In genomic region chr16:57530531-57531252, GRCh38 we compare ENCODE assay signal across 9 cellular contexts. TPM values are rescaled to one million over a fixed set of nuclear protein-coding genes. Genes with fewer than 3 reads are reported as not detected.
DNase-seq lines count a peak whose midpoint lies in the region; ATAC-seq and TF ChIP-seq lines count a peak whose summit lies in the region.
"Had no signal": no experiment of that assay in that cellular context is flagged by ENCODE, and none has a peak within 500 bp of the region (broad histone marks: within the 10 kb centered on the region; RNA-seq: fewer than 3 reads in every experiment).

No MANE protein-coding gene starts in this region.

- H3K4me3 ChIP-seq in DOHH2 (ENCODE audit: low read length) (peak overlapping the region; percentile 24), prostate gland (no peak overlapping the region), foreskin fibroblast (ENCODE audit: low read depth in 1 of 2, low read length in 2 of 2) (no peak overlapping the region)

- DNase-seq in endothelial cell (ENCODE audit: low spot score) (no peak), prostate gland (ENCODE audit: low spot score) (no peak), foreskin fibroblast (no peak), GM19240 (ENCODE audit: insufficient read length, low spot score) (no peak), OCI-M1 (lab: John Stamatoyannopoulos, UW) (no peak)

- peaks cover 8% of the 10 kb centered on the region for H3F3A ChIP-seq in DOHH2 (ENCODE audit: control insufficient read depth, insufficient read depth)

- TF ChIP-seq POLR2A in prostate gland (IDR thresholded peaks at IDR 0.05) = no peak

- H3K4me1 Mint-ChIP-seq in endothelial cell (ENCODE audit: unreplicated experiment) = peaks cover 51% of the 10 kb centered on the region

- ATAC-seq in HG03521 (IDR thresholded peaks at IDR 0.05; ENCODE audit: unreplicated experiment) = no peak

- peaks cover 66% of the 10 kb centered on the region for H3K4me1 ChIP-seq in DOHH2 (ENCODE audit: control insufficient read depth, low read length)
- H3K4me1 ChIP-seq in prostate gland (replicated peaks) = peaks cover 18% of the 10 kb centered on the region

- peak overlapping the region; percentile 68 for H3K4me3 Mint-ChIP-seq in endothelial cell (ENCODE audit: unreplicated experiment)

- H3K36me3 Mint-ChIP-seq in endothelial cell (ENCODE audit: low read depth, unreplicated experiment) = peaks cover 13% of the 10 kb centered on the region

- TF ChIP-seq CTCF in DOHH2 (IDR thresholded peaks at IDR 0.05; ENCODE audit: low read depth, low read length, poor library complexity, severe bottlenecking) = no peak
- no peak for TF ChIP-seq CTCF in endothelial cell (IDR thresholded peaks at IDR 0.05; ENCODE audit: unreplicated experiment)
- no peak for TF ChIP-seq CTCF in prostate gland (IDR thresholded peaks at IDR 0.05)
- no peak for TF ChIP-seq CTCF in foreskin fibroblast (IDR thresholded peaks at IDR 0.05; ENCODE audit: low read depth, low read length)

- H3K9me3 ChIP-seq in DOHH2 (ENCODE audit: control insufficient read depth, insufficient read depth, low read length) (no peaks in the 10 kb centered on the region), KOPT-K1 (ENCODE audit: insufficient read depth, low read length, poor library complexity, severe bottlenecking) (no peaks in the 10 kb centered on the region), prostate gland (no peaks in the 10 kb centered on the region)

- WGBS in prostate gland = 84% methylated on average over 22 of the region's 22 CpGs

- H3K36me3 ChIP-seq in DOHH2 (ENCODE audit: control insufficient read depth, low read length) (no peaks in the 10 kb centered on the region), KOPT-K1 (ENCODE audit: insufficient read depth, low read length) (0 out of 2 replicates have a peak, but pooled peaks cover 3% of the 10 kb centered on the region), prostate gland (no peaks in the 10 kb centered on the region)

- H3K27me3 Mint-ChIP-seq in endothelial cell (ENCODE audit: unreplicated experiment) = peaks cover 31% of the 10 kb centered on the region

- intact Hi-C loops in prostate gland (cut with DNase I) = no loop called here

- H3K9me3 Mint-ChIP-seq in endothelial cell (ENCODE audit: unreplicated experiment) = no peaks in the 10 kb centered on the region

- H3K79me2 ChIP-seq in DOHH2 (ENCODE audit: control insufficient read depth, low read length) = no peaks in the 10 kb centered on the region

- peak overlapping the region; percentile 54 for H3K27ac Mint-ChIP-seq in endothelial cell (ENCODE audit: unreplicated experiment)

- H4K20me1 ChIP-seq in DOHH2 (ENCODE audit: control insufficient read depth, insufficient read depth, low read depth, low read length) = no peaks in the 10 kb centered on the region; the same call in 1 of the 2 replicates

- peak overlapping the region; percentile 58 for H3K27ac ChIP-seq in DOHH2 (ENCODE audit: low read depth, low read length)
- H3K27ac ChIP-seq in KOPT-K1 (ENCODE audit: low read depth, low read length, poor library complexity, severe bottlenecking) = peak overlapping the region; percentile 64
- H3K27ac ChIP-seq in prostate gland = peak overlapping the region; percentile 12 to 29
- H3K27ac ChIP-seq: HL-60 had no signal

- H3K9me2 ChIP-seq in DOHH2 (replicated peaks; ENCODE audit: control insufficient read depth, low read length) = no peaks in the 10 kb centered on the region

- H3K4me2 ChIP-seq in DOHH2 (ENCODE audit: low read length) = peak overlapping the region; percentile 63

- H3K27me3 ChIP-seq in DOHH2 (ENCODE audit: control insufficient read depth, low read length) (no peaks in the 10 kb centered on the region), prostate gland (replicated peaks; ENCODE audit: insufficient read depth) (no peaks in the 10 kb centered on the region)

RNA-seq across cellular contexts. Expression of gene CCDC102A, which starts 5.7 kb away (rescaled TPM):
- total RNA-seq in endothelial cell (ENCODE audit: unreplicated experiment) = 14.6 TPM
- 10 to 100 TPM; 22.5 to 26.8 TPM for total RNA-seq in prostate gland

RNA-seq across cellular contexts. Expression of gene ADGRG5, which starts 11.8 kb away (rescaled TPM):
- total RNA-seq in endothelial cell (ENCODE audit: unreplicated experiment) = 0.28 TPM
- 1 to 10 TPM in 1 of 2 donors, under 1 TPM in 1; 0.27 to 3.3 TPM for total RNA-seq in prostate gland

RNA-seq across cellular contexts. Expression of gene DOK4, which starts 44.4 kb away (rescaled TPM):
- 69.4 TPM for total RNA-seq in endothelial cell (ENCODE audit: unreplicated experiment)
- 10 to 100 TPM; 26.3 to 55.4 TPM for total RNA-seq in prostate gland
